In the genomic region with DNA sequence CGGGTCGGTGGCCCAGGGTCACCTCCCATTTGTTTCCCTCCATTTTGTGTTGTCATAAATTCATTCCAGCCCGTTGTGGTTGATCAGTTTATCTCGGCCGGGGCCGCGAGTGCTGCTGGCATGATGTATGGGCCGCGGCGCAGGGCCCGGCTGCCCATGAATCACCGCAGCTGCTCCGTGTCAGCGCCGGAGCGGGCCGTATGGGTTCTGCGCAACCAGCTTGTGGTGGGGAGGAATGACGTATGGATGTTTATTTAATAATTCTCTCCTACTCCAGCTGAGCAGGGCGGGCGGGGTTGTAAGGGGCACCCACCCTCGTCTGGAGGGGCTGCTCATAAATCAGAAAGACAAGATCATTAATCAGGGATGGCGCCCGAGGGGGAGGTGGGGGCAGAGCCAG, we compare ENCODE assay signal across 13 cellular contexts. TPM values are rescaled to one million over a fixed set of nuclear protein-coding genes. Genes with fewer than 3 reads are reported as not detected.
DNase-seq lines count a peak whose midpoint lies in the region; ATAC-seq and TF ChIP-seq lines count a peak whose summit lies in the region.
"Had no signal": no experiment of that assay in that cellular context is flagged by ENCODE, and none has a peak within 500 bp of the region (broad histone marks: within the 10 kb centered on the region; RNA-seq: fewer than 3 reads in every experiment).

No MANE protein-coding gene starts in this region.

- no peak for TF ChIP-seq RAD21 in liver (IDR thresholded peaks at IDR 0.05)

- in situ Hi-C loops in astrocyte of the cerebellum (cut with HindIII; ENCODE audit: low sequenced_read_pairs): no loop called here

- H3K4me1 ChIP-seq in liver (ENCODE audit: control insufficient read depth in 4 of 4, insufficient read depth in 4 of 4, low read length in 3 of 4): peaks cover 7 to 61% (median 32%) of the 10 kb centered on the region in 4 donors

- H3K4me3 Mint-ChIP-seq in stimulated activated effector memory CD8-positive, alpha-beta T cell treated with anti-CD3 and anti-CD28 coated beads, Interleukin-12 subunit alpha, Interleukin-12 subunit beta, amount 100 ng/mL, for 72 hours: no peak overlapping the region
- H3K4me3 Mint-ChIP-seq in CD4-positive, alpha-beta T cell: no peak overlapping the region
- H3K4me3 Mint-ChIP-seq: activated CD4-positive, alpha-beta memory T cell treated with anti-CD3 and anti-CD28 coated beads, Interleukin-2, amount 10 ng/mL, durations not matched to agents 7 days and 5 days; brain had no signal

- TF ChIP-seq CTCF in astrocyte of the cerebellum (IDR thresholded peaks at IDR 0.05; ENCODE audit: low read depth, low read length, missing control alignments) (no peak), liver (IDR thresholded peaks at IDR 0.05; ENCODE audit: low read depth, low read length, missing input control) (no peak)
- TF ChIP-seq CTCF in CD4-positive, alpha-beta T cell (IDR thresholded peaks at IDR 0.05): no peak

- WGBS in liver: 91% methylated on average over 24 of the region's 24 CpGs

- H3K27me3 ChIP-seq in liver (ENCODE audit: control insufficient read depth in 4 of 4, insufficient read depth in 4 of 4, low read length in 3 of 4): no peaks in the 10 kb centered on the region
- H3K27me3 ChIP-seq in CD4-positive, alpha-beta T cell (ENCODE audit: control insufficient read depth, insufficient read depth, low read length): no peaks in the 10 kb centered on the region

- H3K4me1 Mint-ChIP-seq in stimulated activated effector memory CD8-positive, alpha-beta T cell treated with anti-CD3 and anti-CD28 coated beads, Interleukin-12 subunit alpha, Interleukin-12 subunit beta, amount 100 ng/mL, for 72 hours: peaks cover 20% of the 10 kb centered on the region
- H3K4me1 Mint-ChIP-seq in CD4-positive, alpha-beta T cell (ENCODE audit: low read depth): no peaks in the 10 kb centered on the region
- H3K4me1 Mint-ChIP-seq: activated CD4-positive, alpha-beta memory T cell treated with anti-CD3 and anti-CD28 coated beads, Interleukin-2, amount 10 ng/mL, durations not matched to agents 7 days and 5 days had no signal

- POLR2A ChIA-PET in CD4-positive, alpha-beta T cell (lab: Charles Lee): interaction anchor here (2.8 kb wide), 1 partner anchor 14 kb away, joined by 13 read pairs; no protein-coding TSS in a partner anchor

- CTCF ChIA-PET in CD4-positive, alpha-beta T cell (lab: Charles Lee): no interaction called here

- H3K4me3 ChIP-seq in astrocyte of the cerebellum (ENCODE audit: low read depth, low read length) (no peak overlapping the region), liver (ENCODE audit: low read depth in 1 of 3, low read length in 3 of 3) (no peak overlapping the region)

- H3K27ac Mint-ChIP-seq in stimulated activated effector memory CD8-positive, alpha-beta T cell treated with anti-CD3 and anti-CD28 coated beads, Interleukin-12 subunit alpha, Interleukin-12 subunit beta, amount 100 ng/mL, for 72 hours: peak overlapping the region; percentile 56
- no peak overlapping the region for H3K27ac Mint-ChIP-seq in CD4-positive, alpha-beta T cell
- H3K27ac Mint-ChIP-seq: activated CD4-positive, alpha-beta memory T cell treated with anti-CD3 and anti-CD28 coated beads, Interleukin-2, amount 10 ng/mL, durations not matched to agents 7 days and 5 days; brain had no signal

- intact Hi-C loops in CD4-positive, alpha-beta T cell (cut with DNase I, micrococcal nuclease): no loop called here

- H3K9me3 ChIP-seq in liver (ENCODE audit: control insufficient read depth in 4 of 4, low read length in 3 of 4): no peaks in the 10 kb centered on the region
- H3K9me3 ChIP-seq in CD4-positive, alpha-beta T cell (ENCODE audit: control insufficient read depth, low read length): no peaks in the 10 kb centered on the region

- peaks cover 7 to 51% (median 15%) of the 10 kb centered on the region in 4 donors for H3K36me3 ChIP-seq in liver (ENCODE audit: control insufficient read depth in 4 of 4, insufficient read depth in 3 of 4, low read depth in 1 of 4, low read length in 3 of 4)

- H3K27me3 Mint-ChIP-seq in CD4-positive, alpha-beta T cell: no peaks in the 10 kb centered on the region
- H3K27me3 Mint-ChIP-seq: activated CD4-positive, alpha-beta memory T cell treated with anti-CD3 and anti-CD28 coated beads, Interleukin-2, amount 10 ng/mL, durations not matched to agents 7 days and 5 days; brain had no signal

- no peaks in the 10 kb centered on the region for H3K9me3 Mint-ChIP-seq in stimulated activated effector memory CD8-positive, alpha-beta T cell treated with anti-CD3 and anti-CD28 coated beads, Interleukin-12 subunit alpha, Interleukin-12 subunit beta, amount 100 ng/mL, for 72 hours
- no peaks in the 10 kb centered on the region for H3K9me3 Mint-ChIP-seq in CD4-positive, alpha-beta T cell
- H3K9me3 Mint-ChIP-seq: activated CD4-positive, alpha-beta memory T cell treated with anti-CD3 and anti-CD28 coated beads, Interleukin-2, amount 10 ng/mL, durations not matched to agents 7 days and 5 days; brain had no signal

- peak overlapping the region; percentile 76 to 77 for H3K27ac ChIP-seq in liver (ENCODE audit: low read depth in 1 of 2, low read length in 2 of 2)
- no peak overlapping the region for H3K27ac ChIP-seq in CD4-positive, alpha-beta T cell (ENCODE audit: low read depth, low read length)

- DNase-seq in HCEC 1CT (peak; percentile 84), astrocyte of the cerebellum (ENCODE audit: low read depth) (peak; percentile 9), NCI-H2196 treated with DMSO at 0.1 percent for 48 hours (lab: John Stamatoyannopoulos, UW; ENCODE audit: unreplicated experiment) (no peak), NCI-H128 (lab: John Stamatoyannopoulos, UW; ENCODE audit: unreplicated experiment) (no peak)
- no peak for DNase-seq in stimulated activated effector memory CD8-positive, alpha-beta T cell treated with anti-CD3 and anti-CD28 coated beads, Interleukin-12 subunit alpha, Interleukin-12 subunit beta, amount 100 ng/mL, for 72 hours (ENCODE audit: low spot score in 2 of 2)
- no peak for DNase-seq in CD4-positive, alpha-beta T cell
- no peak for DNase-seq in activated effector memory CD4-positive, alpha-beta T cell treated with anti-CD3 and anti-CD28 coated beads, Interleukin-2, amount 50 U/mL, for 16 hours
- DNase-seq: activated CD4-positive, alpha-beta memory T cell treated with anti-CD3 and anti-CD28 coated beads, Interleukin-2, amount 10 ng/mL, durations not matched to agents 7 days and 5 days; KG1; NCI-H1694; OCI-M1 had no signal

- ATAC-seq in stimulated activated effector memory CD8-positive, alpha-beta T cell treated with anti-CD3 and anti-CD28 coated beads, Interleukin-12 subunit alpha, Interleukin-12 subunit beta, amount 100 ng/mL, for 72 hours: no peak
- ATAC-seq in CD4-positive, alpha-beta T cell (ENCODE audit: poor library complexity): no peak

- no peak overlapping the region for H3K9ac ChIP-seq in liver (ENCODE audit: low read depth in 1 of 2, low read length in 2 of 2)

- H3K36me3 Mint-ChIP-seq in stimulated activated effector memory CD8-positive, alpha-beta T cell treated with anti-CD3 and anti-CD28 coated beads, Interleukin-12 subunit alpha, Interleukin-12 subunit beta, amount 100 ng/mL, for 72 hours: peaks cover 77% of the 10 kb centered on the region
- H3K36me3 Mint-ChIP-seq in CD4-positive, alpha-beta T cell (ENCODE audit: low read depth): peaks cover 97% of the 10 kb centered on the region

TF ChIP-seq in liver, 16 proteins besides CTCF, POLR2A, EP300 and RAD21:
- TF ChIP-seq EGR1 (IDR thresholded peaks at IDR 0.05; ENCODE audit: low read depth in 2 of 2): no peak
- no peak for TF ChIP-seq HNF4G (IDR thresholded peaks at IDR 0.05)
- no peak for TF ChIP-seq ZBTB33 (IDR thresholded peaks at IDR 0.05)
- no peak for TF ChIP-seq SP1 (IDR thresholded peaks at IDR 0.05)
- no peak for TF ChIP-seq YY1 (IDR thresholded peaks at IDR 0.05)
- no peak for TF ChIP-seq RXRA (IDR thresholded peaks at IDR 0.05)
- TF ChIP-seq, protein P1, sequence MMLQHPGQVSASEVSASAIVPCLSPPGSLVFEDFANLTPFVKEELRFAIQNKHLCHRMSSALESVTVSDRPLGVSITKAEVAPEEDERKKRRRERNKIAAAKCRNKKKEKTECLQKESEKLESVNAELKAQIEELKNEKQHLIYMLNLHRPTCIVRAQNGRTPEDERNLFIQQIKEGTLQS (IDR thresholded peaks at IDR 0.05): no peak
- no peak for TF ChIP-seq JUND (IDR thresholded peaks at IDR 0.05)

RNA-seq across cellular contexts. Expression of gene TMEM53, which starts 28.0 kb away (rescaled TPM):
- 10 to 100 TPM in 1 of 2 donors, 1 to 10 TPM in 1; 9.9 to 23.6 TPM for total RNA-seq in liver
- 10 to 100 TPM; 35.2 to 89.2 TPM for polyA plus RNA-seq in liver
- 1 to 10 TPM in 1 of 2 experiments, under 1 TPM in 1; 0.64 to 1.2 TPM for total RNA-seq in CD4-positive, alpha-beta T cell

RNA-seq across cellular contexts. Expression of gene ARMH1, which starts 28.2 kb away (rescaled TPM):
- total RNA-seq in liver: 10 to 100 TPM in 1 of 2 donors, 1 to 10 TPM in 1; 3.0 to 20.3 TPM
- polyA plus RNA-seq in liver: 1 to 10 TPM; 2.2 to 8.0 TPM
- 10 to 100 TPM; 79.9 to 84.0 TPM for total RNA-seq in CD4-positive, alpha-beta T cell

Comparison
In these comparisons a context has a peak if more than half of its experiments do, and no peak if none do; other contexts are left out.
1. DNase-seq: peak in HCEC 1CT (single experiment) and astrocyte of the cerebellum (single experiment); none in stimulated activated effector memory CD8-positive, alpha-beta T cell treated with anti-CD3 and anti-CD28 coated beads, Interleukin-12 subunit alpha, Interleukin-12 subunit beta, amount 100 ng/mL, for 72 hours (0 of 2), CD4-positive, alpha-beta T cell (0 of 10), NCI-H2196 treated with DMSO at 0.1 percent for 48 hours (single experiment), NCI-H128 (single experiment) and activated effector memory CD4-positive, alpha-beta T cell treated with anti-CD3 and anti-CD28 coated beads, Interleukin-2, amount 50 U/mL, for 16 hours (single experiment).
2. RNA of gene TMEM53, which starts 28.0 kb away (total RNA-seq): 9.9 to 23.6 TPM in liver; 0.64 to 1.2 TPM in CD4-positive, alpha-beta T cell; every median in the first group is over 4 times any median in the second.